In the genomic region with DNA sequence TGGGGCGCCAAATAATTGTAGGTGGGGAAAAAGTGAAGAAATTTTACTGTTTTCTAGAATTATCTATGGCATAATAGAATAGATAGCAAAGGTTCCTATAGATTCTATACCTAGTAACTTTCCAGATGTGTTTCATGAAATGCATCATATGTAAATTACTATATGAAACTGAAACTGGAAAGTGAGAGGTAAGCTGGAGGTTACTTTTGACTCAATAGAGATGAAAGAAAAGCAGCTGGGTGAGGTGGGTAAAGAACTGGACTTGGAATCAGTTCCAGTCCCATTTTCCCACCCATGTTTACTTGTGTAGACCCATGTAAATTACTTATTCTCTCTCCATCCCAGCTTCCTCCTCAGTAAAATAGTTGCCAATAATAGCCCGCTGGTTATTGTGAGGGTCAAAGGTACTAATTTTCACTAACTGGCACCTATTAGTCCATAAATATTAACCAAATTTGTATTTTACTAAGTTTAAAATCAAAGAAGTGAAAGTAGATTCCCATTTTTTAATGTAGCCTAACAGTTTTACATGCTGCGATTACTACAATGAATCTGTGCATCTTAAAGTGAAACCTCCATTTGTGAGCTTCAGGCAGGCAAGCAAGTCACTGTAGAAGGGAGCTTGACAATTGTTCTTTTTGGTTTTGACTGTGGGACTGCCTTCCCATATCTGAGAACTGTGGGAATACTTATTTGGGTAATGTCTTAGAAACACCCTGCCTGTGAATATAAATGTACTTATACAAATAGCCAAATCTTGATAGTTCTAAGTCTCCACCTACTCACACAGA, we compare ENCODE assay signal across 10 cellular contexts.
DNase-seq lines count a peak whose midpoint lies in the region; ATAC-seq and TF ChIP-seq lines count a peak whose summit lies in the region.
"Had no signal": no experiment of that assay in that cellular context is flagged by ENCODE, and none has a peak within 500 bp of the region (broad histone marks: within the 10 kb centered on the region; RNA-seq: fewer than 3 reads in every experiment).

No MANE protein-coding gene starts in this region.

- no peak overlapping the region for H3K27ac ChIP-seq in BLaER1 treated with 17β-estradiol and CSF1 and Interleukin-3, amounts not matched to agents 10 nM and 100 nM
- H3K27ac ChIP-seq in thyroid gland: peak overlapping the region in 1 of 3 donors; percentile 87
- H3K27ac ChIP-seq: cardiac muscle cell had no signal

- no peaks in the 10 kb centered on the region for H3K9me3 ChIP-seq in BLaER1 treated with 17β-estradiol and CSF1 and Interleukin-3, amounts not matched to agents 10 nM and 100 nM (replicated peaks in 1 of 11)
- H3K9me3 ChIP-seq in adipocyte (ENCODE audit: control insufficient read depth, low read length) (no peaks in the 10 kb centered on the region), thyroid gland (no peaks in the 10 kb centered on the region)

- peak; percentile 75 for ATAC-seq in GM19328 (IDR thresholded peaks at IDR 0.05; ENCODE audit: unreplicated experiment)
- peak; percentile 93 for ATAC-seq in HG03025 (IDR thresholded peaks at IDR 0.05; ENCODE audit: low FRiP score, unreplicated experiment)

- no peaks in the 10 kb centered on the region for H4K20me1 ChIP-seq in BLaER1 treated with 17β-estradiol and CSF1 and Interleukin-3, amounts not matched to agents 10 nM and 100 nM

- no peak for TF ChIP-seq CTCF in thyroid gland (IDR thresholded peaks at IDR 0.05)

- H3K4me3 ChIP-seq in BLaER1 treated with 17β-estradiol and CSF1 and Interleukin-3, amounts not matched to agents 10 nM and 100 nM: no peak overlapping the region
- H3K4me3 ChIP-seq in adipocyte (ENCODE audit: low read length) (peak overlapping the region; percentile 62), thyroid gland (replicated peaks in 1 of 3) (no peak overlapping the region)
- H3K4me3 ChIP-seq: cardiac muscle cell had no signal

- peaks cover 0 to 27% (median 14%) of the 10 kb centered on the region in 10 experiments; a peak in 18 of 20 replicates for H3K4me1 ChIP-seq in BLaER1 treated with 17β-estradiol and CSF1 and Interleukin-3, amounts not matched to agents 10 nM and 100 nM
- H3K4me1 ChIP-seq in adipocyte (ENCODE audit: control insufficient read depth, insufficient read depth, low read length) (peaks cover 45% of the 10 kb centered on the region), thyroid gland (peaks cover 32 to 38% of the 10 kb centered on the region in 2 donors)

- TF ChIP-seq POLR2A in thyroid gland (IDR thresholded peaks at IDR 0.05): no peak

- 81 to 86% methylated on average over 3 of the region's 3 CpGs for WGBS in thyroid gland, 2 donors

- H3K9ac ChIP-seq in BLaER1 treated with 17β-estradiol and CSF1 and Interleukin-3, amounts not matched to agents 10 nM and 100 nM: no peak overlapping the region
- H3K9ac ChIP-seq in adipocyte (ENCODE audit: low read length): peak overlapping the region; percentile 81

- H3K4me2 ChIP-seq in BLaER1 treated with 17β-estradiol and CSF1 and Interleukin-3, amounts not matched to agents 10 nM and 100 nM: peak overlapping the region in 8 of 11 experiments; percentile 1 to 59 (median 26); a peak in 9 of 22 replicates

- intact Hi-C loops in thyroid gland (cut with DNase I): no loop called here

- DNase-seq in adipocyte (ENCODE audit: low read depth): peak; percentile 31
- no peak for DNase-seq in thyroid gland
- no peak for DNase-seq in RKO (ENCODE audit: low spot score)
- DNase-seq in anterior cingulate cortex (lab: John Stamatoyannopoulos, UW): no peak
- no peak for DNase-seq in stimulated activated naive CD4-positive, alpha-beta T cell treated with Interleukin-2 at 50 U/mL for 16 hours (lab: John Stamatoyannopoulos, UW)
- DNase-seq: kidney had no signal

- peaks cover 0 to 36% (median 0%) of the 10 kb centered on the region in 11 experiments; a peak in 4 of 22 replicates for H3K36me3 ChIP-seq in BLaER1 treated with 17β-estradiol and CSF1 and Interleukin-3, amounts not matched to agents 10 nM and 100 nM
- H3K36me3 ChIP-seq in adipocyte (ENCODE audit: control insufficient read depth, insufficient read depth, low read length, severe bottlenecking) (no peaks in the 10 kb centered on the region), thyroid gland (no peaks in the 10 kb centered on the region)
- H3K36me3 ChIP-seq: cardiac muscle cell had no signal

- no peaks in the 10 kb centered on the region for H3K27me3 ChIP-seq in BLaER1 treated with 17β-estradiol and CSF1 and Interleukin-3, amounts not matched to agents 10 nM and 100 nM
- H3K27me3 ChIP-seq in adipocyte (replicated peaks; ENCODE audit: control insufficient read depth, insufficient read depth, low read length): no peaks in the 10 kb centered on the region
- H3K27me3 ChIP-seq in thyroid gland: no peaks in the 10 kb centered on the region
- H3K27me3 ChIP-seq: cardiac muscle cell had no signal
